21 cellular contexts compared by ENCODE assay signal in genomic region chr6:126696921-126697693, GRCh38.
DNase-seq lines count a peak whose midpoint lies in the region; ATAC-seq, FAIRE-seq and TF ChIP-seq lines count a peak whose summit lies in the region.
"Had no signal": no experiment of that assay in that cellular context is flagged by ENCODE, and none has a peak within 500 bp of the region (broad histone marks: within the 10 kb centered on the region; RNA-seq: fewer than 3 reads in every experiment).

No MANE protein-coding gene starts in this region.

- no peak for TF ChIP-seq CTCF in SK-N-SH (IDR thresholded peaks at IDR 0.05)
- TF ChIP-seq CTCF in HepG2 (CRISPR knock-in tag; IDR thresholded peaks at IDR 0.05): no peak
- no peak for TF ChIP-seq CTCF in upper lobe of right lung (IDR thresholded peaks at IDR 0.05)

- TF ChIP-seq EP300 in SK-N-SH (IDR thresholded peaks at IDR 0.05; ENCODE audit: borderline replicate concordance in 1 of 2, low read depth in 1 of 2, low read length in 1 of 2) (no peak), HepG2 (IDR thresholded peaks at IDR 0.05; ENCODE audit: low read depth in 2 of 2, low read length in 2 of 2) (no peak), HepG2 (CRISPR knock-in tag; IDR thresholded peaks at IDR 0.05; ENCODE audit: borderline replicate concordance) (no peak)

- no peaks in the 10 kb centered on the region for H3K4me1 Mint-ChIP-seq in natural killer cell treated with Interleukin-12 subunit alpha and Interleukin-12 subunit beta and Interleukin-15 and Interleukin-18, amount 100 ng/mL, for 72 hours (ENCODE audit: low read depth in 2 of 2)
- H3K4me1 Mint-ChIP-seq: immature natural killer cell; stimulated activated effector memory CD8-positive, alpha-beta T cell treated with anti-CD3 and anti-CD28 coated beads, Interleukin-12 subunit alpha, Interleukin-12 subunit beta, amount 100 ng/mL, for 72 hours had no signal

- in situ Hi-C loops in HepG2 (cut with HindIII; ENCODE audit: extremely low pct_ligation_motif_present, low pct_unique_long_range_greater_than_20kb): no loop called here

- CTCF ChIA-PET in SK-N-SH (lab: Yijun Ruan, JAX): no interaction called here
- CTCF ChIA-PET in HepG2 (lab: Yijun Ruan, JAX; ENCODE audit: low intra/inter-chr PET ratio, low total read pairs): no interaction called here

- no peaks in the 10 kb centered on the region for H3K36me3 Mint-ChIP-seq in natural killer cell treated with Interleukin-12 subunit alpha and Interleukin-12 subunit beta and Interleukin-15 and Interleukin-18, amount 100 ng/mL, for 72 hours
- H3K36me3 Mint-ChIP-seq: immature natural killer cell; memory B cell; stimulated activated effector memory CD8-positive, alpha-beta T cell treated with anti-CD3 and anti-CD28 coated beads, Interleukin-12 subunit alpha, Interleukin-12 subunit beta, amount 100 ng/mL, for 72 hours had no signal

- H3K4me2 ChIP-seq in SK-N-SH: no peak overlapping the region
- H3K4me2 ChIP-seq in HepG2 (ENCODE audit: low read depth, low read length): no peak overlapping the region
- H3K4me2 ChIP-seq: A549, KMS-11 had no signal

- H3K27ac ChIP-seq in SK-N-SH (ENCODE audit: low read depth in 2 of 2, low read length in 1 of 2): no peak overlapping the region
- H3K27ac ChIP-seq in SK-N-MC: 0 out of 2 replicates have a peak overlapping the region, but pooled peaks have one; percentile 26
- H3K27ac ChIP-seq in HepG2 (ENCODE audit: extremely low read length, insufficient read depth, low read length): no peak overlapping the region
- no peak overlapping the region for H3K27ac ChIP-seq in upper lobe of right lung
- H3K27ac ChIP-seq: A549, KMS-11, neutrophil, Peyer's patch, upper lobe of left lung had no signal

- TF ChIP-seq POLR2A in HepG2 (IDR thresholded peaks at IDR 0.05; ENCODE audit: insufficient read depth in 1 of 2, low read depth in 2 of 2, low read length in 2 of 2): no peak

- intact Hi-C loops in HepG2 (cut with micrococcal nuclease; ENCODE audit: unreplicated experiment): no loop called here
- intact Hi-C loops in upper lobe of right lung (cut with DNase I): no loop called here

- H3K27me3 Mint-ChIP-seq in natural killer cell treated with Interleukin-12 subunit alpha and Interleukin-12 subunit beta and Interleukin-15 and Interleukin-18, amount 100 ng/mL, for 72 hours: no peaks in the 10 kb centered on the region
- H3K27me3 Mint-ChIP-seq: memory B cell had no signal

- peaks cover 0 to 5% of the 10 kb centered on the region in 2 experiments; a peak in 1 of 4 replicates for H3K4me1 ChIP-seq in SK-N-SH (ENCODE audit: control insufficient read depth in 1 of 2, insufficient read depth in 2 of 2, low read depth in 1 of 2, low read length in 1 of 2)
- no peaks in the 10 kb centered on the region for H3K4me1 ChIP-seq in HepG2 (ENCODE audit: insufficient read depth, low read length)
- H3K4me1 ChIP-seq in upper lobe of right lung: no peaks in the 10 kb centered on the region
- H3K4me1 ChIP-seq: A549, Peyer's patch, upper lobe of left lung had no signal

- H4K20me1 ChIP-seq in SK-N-SH (ENCODE audit: insufficient read depth) (no peaks in the 10 kb centered on the region), HepG2 (ENCODE audit: insufficient read depth, low read length) (no peaks in the 10 kb centered on the region)

- no TSS peak for BruUV-seq in HepG2 (replicated peaks; lab: Mats Ljungman, UMichigan)

- no peak for FAIRE-seq in HepG2 (lab: Jason Lieb, UNC)
- FAIRE-seq: A549 had no signal

- POLR2A ChIA-PET in SK-N-SH (lab: Yijun Ruan, JAX) (no interaction called here), HepG2 (lab: Yijun Ruan, JAX) (no interaction called here)

- H3K36me3 ChIP-seq in SK-N-SH (replicated peaks in 1 of 2; ENCODE audit: control insufficient read depth in 1 of 2, insufficient read depth in 2 of 2, low read length in 1 of 2): no peaks in the 10 kb centered on the region
- no peaks in the 10 kb centered on the region for H3K36me3 ChIP-seq in SK-N-MC (ENCODE audit: insufficient read depth, low read length)
- no peaks in the 10 kb centered on the region for H3K36me3 ChIP-seq in HepG2 (replicated peaks in 1 of 2; ENCODE audit: control insufficient read depth in 1 of 2, insufficient read depth in 2 of 2, low read length in 2 of 2)
- H3K36me3 ChIP-seq in upper lobe of right lung: no peaks in the 10 kb centered on the region
- H3K36me3 ChIP-seq: neutrophil, Peyer's patch, upper lobe of left lung had no signal

- H3K9ac ChIP-seq in SK-N-SH (no peak overlapping the region), SK-N-MC (ENCODE audit: insufficient read length) (no peak overlapping the region), HepG2 (ENCODE audit: insufficient read depth, low read depth, low read length) (no peak overlapping the region)
- H3K9ac ChIP-seq: KMS-11 had no signal

- H3K27me3 ChIP-seq in SK-N-SH (ENCODE audit: insufficient read depth) (no peaks in the 10 kb centered on the region), HepG2 (ENCODE audit: control insufficient read depth in 1 of 2, insufficient read depth in 2 of 2, low read length in 2 of 2) (no peaks in the 10 kb centered on the region), upper lobe of right lung (no peaks in the 10 kb centered on the region)
- H3K27me3 ChIP-seq: neutrophil, Peyer's patch, upper lobe of left lung had no signal

- WGBS in SK-N-SH (ENCODE audit: low lambda C conversion rate): 29% methylated on average over 5 of the region's 5 CpGs
- WGBS in HepG2 (ENCODE audit: low lambda C conversion rate): 10% methylated on average over 5 of the region's 5 CpGs

- H3K9me3 ChIP-seq in SK-N-SH (no peaks in the 10 kb centered on the region), SK-N-MC (ENCODE audit: low read depth, low read length) (no peaks in the 10 kb centered on the region), HepG2 (ENCODE audit: low read length) (no peaks in the 10 kb centered on the region), upper lobe of right lung (no peaks in the 10 kb centered on the region)
- H3K9me3 ChIP-seq: A549, neutrophil, Peyer's patch, upper lobe of left lung had no signal

- H3K79me2 ChIP-seq in SK-N-SH (ENCODE audit: insufficient read depth) (no peaks in the 10 kb centered on the region), HepG2 (ENCODE audit: insufficient read depth, low read length) (no peaks in the 10 kb centered on the region)

- no peak overlapping the region for H3K27ac Mint-ChIP-seq in natural killer cell treated with Interleukin-12 subunit alpha and Interleukin-12 subunit beta and Interleukin-15 and Interleukin-18, amount 100 ng/mL, for 72 hours
- H3K27ac Mint-ChIP-seq: activated CD8-positive, alpha-beta T cell treated with anti-CD3 and anti-CD28 coated beads, Interleukin-2, amount 10 ng/mL, durations not matched to agents 7 days and 5 days; immature natural killer cell; memory B cell; stimulated activated effector memory CD8-positive, alpha-beta T cell treated with anti-CD3 and anti-CD28 coated beads, Interleukin-12 subunit alpha, Interleukin-12 subunit beta, amount 100 ng/mL, for 72 hours had no signal

- DNase-seq in SK-N-SH: peak; percentile 1
- DNase-seq in SK-N-MC (ENCODE audit: low read depth, low spot score): peak; percentile 39
- DNase-seq in HepG2 (ENCODE audit: low spot score): no peak
- no peak for DNase-seq in upper lobe of right lung
- DNase-seq in amygdala (lab: John Stamatoyannopoulos, UW): no peak
- no peak for DNase-seq in natural killer cell treated with Interleukin-12 subunit alpha and Interleukin-12 subunit beta and Interleukin-15 and Interleukin-18, amount 100 ng/mL, for 72 hours (ENCODE audit: low spot score)
- DNase-seq: activated CD8-positive, alpha-beta T cell treated with anti-CD3 and anti-CD28 coated beads, Interleukin-2, amount 10 ng/mL, durations not matched to agents 7 days and 5 days; cerebellar nuclear complex; GF-D8; immature natural killer cell; NCI-H1436 treated with DMSO at 0.1 percent for 48 hours; Peyer's patch; T-helper 1 cell had no signal

- H3K4me3 Mint-ChIP-seq in natural killer cell treated with Interleukin-12 subunit alpha and Interleukin-12 subunit beta and Interleukin-15 and Interleukin-18, amount 100 ng/mL, for 72 hours: no peak overlapping the region
- H3K4me3 Mint-ChIP-seq: activated CD8-positive, alpha-beta T cell treated with anti-CD3 and anti-CD28 coated beads, Interleukin-2, amount 10 ng/mL, durations not matched to agents 7 days and 5 days; immature natural killer cell; memory B cell; stimulated activated effector memory CD8-positive, alpha-beta T cell treated with anti-CD3 and anti-CD28 coated beads, Interleukin-12 subunit alpha, Interleukin-12 subunit beta, amount 100 ng/mL, for 72 hours had no signal

- ATAC-seq in SK-N-SH treated with all-trans-retinoic acid at 6 μM for 48 hours (no peak), HepG2 (no peak), upper lobe of right lung (peak; percentile 69), HG02885 (IDR thresholded peaks at IDR 0.05; ENCODE audit: poor library complexity, unreplicated experiment) (no peak)
- ATAC-seq in natural killer cell treated with Interleukin-12 subunit alpha and Interleukin-12 subunit beta and Interleukin-15 and Interleukin-18, amount 100 ng/mL, for 72 hours: no peak
- ATAC-seq: A549; activated CD8-positive, alpha-beta T cell treated with anti-CD3 and anti-CD28 coated beads, Interleukin-2, amount 10 ng/mL, durations not matched to agents 7 days and 5 days; stimulated activated effector memory CD8-positive, alpha-beta T cell treated with anti-CD3 and anti-CD28 coated beads, Interleukin-12 subunit alpha, Interleukin-12 subunit beta, amount 100 ng/mL, for 72 hours had no signal

- H2AFZ ChIP-seq in SK-N-SH (ENCODE audit: low read depth): no peak overlapping the region
- no peak overlapping the region for H2AFZ ChIP-seq in HepG2 (ENCODE audit: low read length)

- H3F3A ChIP-seq in SK-N-SH (replicated peaks; ENCODE audit: insufficient read depth): no peaks in the 10 kb centered on the region

- peaks cover 8% of the 10 kb centered on the region for H3K9me3 Mint-ChIP-seq in natural killer cell treated with Interleukin-12 subunit alpha and Interleukin-12 subunit beta and Interleukin-15 and Interleukin-18, amount 100 ng/mL, for 72 hours

- TF ChIP-seq RAD21 in SK-N-SH (IDR thresholded peaks at IDR 0.05; ENCODE audit: low read length): no peak
- no peak for TF ChIP-seq RAD21 in HepG2 (CRISPR knock-in tag; IDR thresholded peaks at IDR 0.05)

- H3K4me3 ChIP-seq in SK-N-SH (ENCODE audit: low read depth in 2 of 2, low read length in 1 of 2) (no peak overlapping the region), SK-N-MC (no peak overlapping the region), HepG2 (replicated peaks in 1 of 3; ENCODE audit: insufficient read depth in 1 of 3, low read depth in 2 of 3, low read length in 3 of 3) (no peak overlapping the region), upper lobe of right lung (no peak overlapping the region)
- H3K4me3 ChIP-seq: A549, Peyer's patch, upper lobe of left lung had no signal

- H3K9me2 ChIP-seq in SK-N-SH: no peaks in the 10 kb centered on the region

TF ChIP-seq in SK-N-SH treated with all-trans-retinoic acid at 6 μM for 48 hours, 23 proteins besides CTCF, POLR2A, EP300 and RAD21 (continues in another document):
- TF ChIP-seq ZNF8 (CRISPR knock-in tag; IDR thresholded peaks at IDR 0.05) (no peak), BACH2 (CRISPR knock-in tag; IDR thresholded peaks at IDR 0.05; ENCODE audit: borderline replicate concordance) (no peak)

TF ChIP-seq in HepG2, 621 proteins besides CTCF, POLR2A, EP300 and RAD21 (continues in another document):
- TF ChIP-seq TCF7L2 (IDR thresholded peaks at IDR 0.05; ENCODE audit: low read depth, low read length): no peak

Comparison
In these comparisons a context has a peak if more than half of its experiments do, and no peak if none do; other contexts are left out.
1. DNase-seq: peak in SK-N-SH (single experiment) and SK-N-MC (single experiment); none in HepG2 (single experiment), upper lobe of right lung (single experiment), amygdala (0 of 56) and natural killer cell treated with Interleukin-12 subunit alpha and Interleukin-12 subunit beta and Interleukin-15 and Interleukin-18, amount 100 ng/mL, for 72 hours (single experiment).